In the genomic region with DNA sequence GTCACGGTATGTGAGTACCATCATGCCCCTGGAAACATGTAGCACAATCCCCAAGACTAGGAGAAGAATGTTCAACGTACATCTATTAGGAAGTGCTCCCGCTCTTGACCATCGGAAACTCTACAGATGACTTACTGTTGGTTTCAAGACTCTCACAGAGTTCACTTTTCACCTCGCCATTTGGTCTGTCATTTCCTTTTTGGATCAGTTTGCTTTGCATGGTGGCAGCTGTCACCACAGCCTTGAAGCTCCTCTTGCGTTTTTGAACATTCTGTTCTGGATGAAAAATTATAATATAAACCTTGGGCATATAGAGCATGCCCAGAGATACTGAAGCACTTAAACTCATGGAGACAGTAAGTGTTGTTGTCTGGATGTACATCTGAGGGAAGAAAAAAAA, we compare ENCODE assay signal across 30 cellular contexts.
"Had no signal": no experiment of that assay in that cellular context is flagged by ENCODE, and none has a peak within 500 bp of the region (broad histone marks: within the 10 kb centered on the region; RNA-seq: fewer than 3 reads in every experiment).

No MANE protein-coding gene starts in this region.

- H3K36me3 ChIP-seq: adrenal gland, breast epithelium, cardiac muscle cell, colonic mucosa, esophagus squamous epithelium, gastroesophageal sphincter, heart right ventricle, WERI-Rb-1 had no signal

- H3K27me3 ChIP-seq: adrenal gland, body of pancreas, breast epithelium, cardiac muscle cell, colonic mucosa, esophagus squamous epithelium, gastroesophageal sphincter, heart right ventricle had no signal

- DNase-seq: activated B cell treated with CpG ODN at 0.5 μM for 24 hours; activated CD4-positive, alpha-beta memory T cell treated with anti-CD3 and anti-CD28 coated beads for 36 hours; activated CD4-positive, alpha-beta T cell treated with anti-CD3 and anti-CD28 coated beads for 48 hours; activated CD8-positive, alpha-beta memory T cell treated with anti-CD3 and anti-CD28 coated beads, Interleukin-2, amount 10 ng/mL, durations not matched to agents 7 days and 5 days; activated CD8-positive, alpha-beta memory T cell treated with anti-CD3 and anti-CD28 coated beads, Interleukin-2, amount 50 U/mL, for 4 hours; activated CD8-positive, alpha-beta T cell treated with anti-CD3 and anti-CD28 coated beads, Interleukin-2, amount 10 ng/mL, durations not matched to agents 7 days and 5 days; activated effector memory CD4-positive, alpha-beta T cell treated with anti-CD3 and anti-CD28 coated beads, Interleukin-2, amount 50 U/mL, for 16 hours; activated naive CD4-positive, alpha-beta T cell treated with anti-CD3 and anti-CD28 coated beads for 36 hours; activated naive CD8-positive, alpha-beta T cell treated with anti-CD3 and anti-CD28 coated beads for 36 hours; activated naive CD8-positive, alpha-beta T cell treated with anti-CD3 and anti-CD28 coated beads, Interleukin-2, amount 50 U/mL, for 24 hours; activated T-cell treated with anti-CD3 and anti-CD28 coated beads, Interleukin-2, amount 50 U/mL, for 1 hour; activated T-cell treated with anti-CD3 and anti-CD28 coated beads, Interleukin-2, amount 50 U/mL, for 48 hours; adrenal gland; amygdala; aorta; body of pancreas; central memory CD4-positive, alpha-beta T cell; cerebellar nuclear complex; colonic mucosa; effector CD8-positive, alpha-beta T cell; esophagus squamous epithelium; foreskin melanocyte; heart right ventricle; T-helper 17 cell; T1000; WERI-Rb-1 had no signal

- H3K4me1 ChIP-seq: adrenal gland, body of pancreas, breast epithelium, colonic mucosa, esophagus squamous epithelium, gastroesophageal sphincter had no signal

- H3K27ac ChIP-seq: adrenal gland, body of pancreas, breast epithelium, cardiac muscle cell, colonic mucosa, epithelial cell of prostate, esophagus squamous epithelium, gastroesophageal sphincter, heart right ventricle, WERI-Rb-1 had no signal

- H3K9me3 ChIP-seq: adrenal gland, body of pancreas, breast epithelium, colonic mucosa, esophagus squamous epithelium, gastroesophageal sphincter, heart right ventricle had no signal

- H3K4me3 ChIP-seq: adrenal gland, body of pancreas, breast epithelium, cardiac muscle cell, colonic mucosa, esophagus squamous epithelium, gastroesophageal sphincter, heart right ventricle had no signal
